In genomic region chr2:39431592-39432316, GRCh38 we compare ENCODE assay signal across 1 cellular context.
TF ChIP-seq lines count a peak whose summit lies in the region.

No MANE protein-coding gene starts in this region.

TF ChIP-seq in GM23338, 12 proteins besides CTCF, POLR2A, EP300 and RAD21 (continued from another document):
- TF ChIP-seq EZH2 (IDR thresholded peaks at IDR 0.05; ENCODE audit: low read depth, unreplicated experiment), result no peak
TF ChIP-seq in GM23338: peak in this region for 0.
